17 cellular contexts compared by ENCODE assay signal in genomic region chr16:46813611-46814010, GRCh38. TPM values are rescaled to one million over a fixed set of nuclear protein-coding genes. Genes with fewer than 3 reads are reported as not detected.
DNase-seq lines count a peak whose midpoint lies in the region; ATAC-seq, FAIRE-seq and TF ChIP-seq lines count a peak whose summit lies in the region.
"Had no signal": no experiment of that assay in that cellular context is flagged by ENCODE, and none has a peak within 500 bp of the region (broad histone marks: within the 10 kb centered on the region; RNA-seq: fewer than 3 reads in every experiment).

No MANE protein-coding gene starts in this region.

- H3K79me2 ChIP-seq in parathyroid adenoma, result peaks cover 8% of the 10 kb centered on the region

- H3K4me3 ChIP-seq in parathyroid adenoma (ENCODE audit: low read depth, low read length), result no peak overlapping the region
- no peak overlapping the region for H3K4me3 ChIP-seq in aorta (ENCODE audit: low read length in 2 of 2)
- H3K4me3 ChIP-seq: BLaER1 treated with 17β-estradiol and CSF1 and Interleukin-3, amounts not matched to agents 10 nM and 100 nM; Peyer's patch had no signal

- H3K9me3 ChIP-seq in parathyroid adenoma (ENCODE audit: control insufficient read depth, low read length) (no peaks in the 10 kb centered on the region), aorta (ENCODE audit: control insufficient read depth, low read length) (no peaks in the 10 kb centered on the region)
- H3K9me3 ChIP-seq: Peyer's patch had no signal

- H3K36me3 ChIP-seq in parathyroid adenoma (ENCODE audit: control insufficient read depth, insufficient read depth, low read length), result no peaks in the 10 kb centered on the region
- H3K36me3 ChIP-seq in aorta (ENCODE audit: control insufficient read depth in 1 of 2, insufficient read depth in 2 of 2, low read length in 1 of 2), result peaks cover 0 to 3% of the 10 kb centered on the region in 2 donors
- H3K36me3 ChIP-seq: Peyer's patch had no signal

- peak; percentile 28 for FAIRE-seq in GM19239 (lab: Jason Lieb, UNC)
- FAIRE-seq: D721Med had no signal

- H3K9ac ChIP-seq in parathyroid adenoma, result no peak overlapping the region
- H3K9ac ChIP-seq: BLaER1 treated with 17β-estradiol and CSF1 and Interleukin-3, amounts not matched to agents 10 nM and 100 nM; KMS-11 had no signal

- H3K9me3 Mint-ChIP-seq in activated T-cell treated with anti-CD3 and anti-CD28 coated beads, Interleukin-2, amount 50 U/mL, for 72 hours, result peaks cover 4 to 5% of the 10 kb centered on the region in 2 donors
- peaks cover 31% of the 10 kb centered on the region for H3K9me3 Mint-ChIP-seq in activated T-helper 2 cell treated with anti-CD3 and anti-CD28 coated beads, Interferon-gamma antibody, Interleukin-2, Interleukin-4, amounts not matched to agents 10 μg/mL and 5 μg/mL and 100 μg/mL, durations not matched to agents 14 hours and 24 hours and 36 hours

- peaks cover 50% of the 10 kb centered on the region for H3K4me1 Mint-ChIP-seq in activated T-cell treated with anti-CD3 and anti-CD28 coated beads, Interleukin-2, amount 50 U/mL, for 72 hours (ENCODE audit: low read depth)
- peaks cover 41% of the 10 kb centered on the region for H3K4me1 Mint-ChIP-seq in activated T-helper 2 cell treated with anti-CD3 and anti-CD28 coated beads, Interferon-gamma antibody, Interleukin-2, Interleukin-4, amounts not matched to agents 10 μg/mL and 5 μg/mL and 100 μg/mL, durations not matched to agents 14 hours and 24 hours and 36 hours (ENCODE audit: low read depth)

- DNase-seq in activated T-cell treated with anti-CD3 and anti-CD28 coated beads, Interleukin-2, amount 50 U/mL, for 72 hours, result no peak
- DNase-seq in activated T-cell treated with anti-CD3 and anti-CD28 coated beads, Interleukin-2, amount 50 U/mL, for 48 hours, result no peak
- DNase-seq in GM19239 (ENCODE audit: insufficient read length, low spot score) (no peak), aorta (no peak), DMS114 treated with DMSO at 0.1 percent for 48 hours (lab: John Stamatoyannopoulos, UW; ENCODE audit: unreplicated experiment) (no peak), NCI-H128 (lab: John Stamatoyannopoulos, UW; ENCODE audit: unreplicated experiment) (no peak)
- no peak for DNase-seq in activated T-helper 2 cell treated with anti-CD3 and anti-CD28 coated beads, Interferon-gamma antibody, Interleukin-2, Interleukin-4, amounts not matched to agents 10 μg/mL and 5 μg/mL and 100 μg/mL, durations not matched to agents 14 hours and 24 hours and 36 hours (ENCODE audit: low spot score)
- DNase-seq: DMS79, H7, NCI-H1436, NCI-H1930, NCI-H526, Peyer's patch had no signal

- no peak overlapping the region for H3K4me2 ChIP-seq in parathyroid adenoma (ENCODE audit: low read length)
- H3K4me2 ChIP-seq: BLaER1 treated with 17β-estradiol and CSF1 and Interleukin-3, amounts not matched to agents 10 nM and 100 nM; KMS-11 had no signal

- 92% methylated on average over 7 of the region's 7 CpGs for WGBS in aorta, 2 donors

- ATAC-seq in activated T-cell treated with anti-CD3 and anti-CD28 coated beads, Interleukin-2, amount 50 U/mL, for 72 hours (replicated peaks in 1 of 2), result no peak
- no peak for ATAC-seq in aorta (ENCODE audit: low FRiP score)

- H3K4me1 ChIP-seq in parathyroid adenoma (peaks cover 11% of the 10 kb centered on the region), aorta (ENCODE audit: control insufficient read depth in 1 of 2, insufficient read depth in 2 of 2, low read length in 2 of 2) (no peaks in the 10 kb centered on the region)

- H3K27ac ChIP-seq in parathyroid adenoma (peak overlapping the region; percentile 39), aorta (ENCODE audit: low read depth in 1 of 2, low read length in 2 of 2) (no peak overlapping the region)
- H3K27ac ChIP-seq: BLaER1 treated with 17β-estradiol and CSF1 and Interleukin-3, amounts not matched to agents 10 nM and 100 nM; KMS-11; Peyer's patch had no signal

- no peak overlapping the region for H2AFZ ChIP-seq in parathyroid adenoma

- no peaks in the 10 kb centered on the region for H3K27me3 Mint-ChIP-seq in activated T-cell treated with anti-CD3 and anti-CD28 coated beads, Interleukin-2, amount 50 U/mL, for 72 hours (ENCODE audit: low read depth)
- no peaks in the 10 kb centered on the region for H3K27me3 Mint-ChIP-seq in activated T-helper 2 cell treated with anti-CD3 and anti-CD28 coated beads, Interferon-gamma antibody, Interleukin-2, Interleukin-4, amounts not matched to agents 10 μg/mL and 5 μg/mL and 100 μg/mL, durations not matched to agents 14 hours and 24 hours and 36 hours (ENCODE audit: low read depth)

- peaks cover 13 to 30% of the 10 kb centered on the region in 2 donors for H3K36me3 Mint-ChIP-seq in activated T-cell treated with anti-CD3 and anti-CD28 coated beads, Interleukin-2, amount 50 U/mL, for 72 hours (ENCODE audit: insufficient read depth in 2 of 2)
- peaks cover 57% of the 10 kb centered on the region for H3K36me3 Mint-ChIP-seq in activated T-helper 2 cell treated with anti-CD3 and anti-CD28 coated beads, Interferon-gamma antibody, Interleukin-2, Interleukin-4, amounts not matched to agents 10 μg/mL and 5 μg/mL and 100 μg/mL, durations not matched to agents 14 hours and 24 hours and 36 hours (ENCODE audit: low read depth)

- TF ChIP-seq CTCF in parathyroid adenoma (IDR thresholded peaks at IDR 0.05), result no peak

- H3K27me3 ChIP-seq in parathyroid adenoma (ENCODE audit: control insufficient read depth, insufficient read depth, low read length) (no peaks in the 10 kb centered on the region), aorta (ENCODE audit: control insufficient read depth in 1 of 2, insufficient read depth in 2 of 2, low read length in 1 of 2) (no peaks in the 10 kb centered on the region)
- H3K27me3 ChIP-seq: BLaER1 treated with 17β-estradiol and CSF1 and Interleukin-3, amounts not matched to agents 10 nM and 100 nM; Peyer's patch had no signal

- intact Hi-C loops in activated T-helper 2 cell treated with anti-CD3 and anti-CD28 coated beads, Interferon-gamma antibody, Interleukin-2, Interleukin-4, amounts not matched to agents 10 μg/mL and 5 μg/mL and 100 μg/mL, durations not matched to agents 14 hours and 24 hours and 36 hours (cut with micrococcal nuclease), result loop anchor here (1.0 kb wide), 1 partner anchor 16 kb away; no protein-coding TSS in a partner anchor
- intact Hi-C loops in aorta (cut with DNase I), result no loop called here

- H3K27ac Mint-ChIP-seq in activated T-cell treated with anti-CD3 and anti-CD28 coated beads, Interleukin-2, amount 50 U/mL, for 72 hours, result peak overlapping the region; percentile 67
- peak overlapping the region; percentile 74 for H3K27ac Mint-ChIP-seq in activated T-helper 2 cell treated with anti-CD3 and anti-CD28 coated beads, Interferon-gamma antibody, Interleukin-2, Interleukin-4, amounts not matched to agents 10 μg/mL and 5 μg/mL and 100 μg/mL, durations not matched to agents 14 hours and 24 hours and 36 hours

- H3K4me3 Mint-ChIP-seq in activated T-cell treated with anti-CD3 and anti-CD28 coated beads, Interleukin-2, amount 50 U/mL, for 72 hours, result peak overlapping the region; percentile 3 to 38
- H3K4me3 Mint-ChIP-seq in activated T-helper 2 cell treated with anti-CD3 and anti-CD28 coated beads, Interferon-gamma antibody, Interleukin-2, Interleukin-4, amounts not matched to agents 10 μg/mL and 5 μg/mL and 100 μg/mL, durations not matched to agents 14 hours and 24 hours and 36 hours (ENCODE audit: low read depth), result no peak overlapping the region

RNA-seq across cellular contexts. Expression of gene C16orf87, which starts 17.4 kb away (rescaled TPM):
- 10 to 100 TPM; 18.1 to 21.4 TPM for total RNA-seq in activated T-cell treated with anti-CD3 and anti-CD28 coated beads, Interleukin-2, amount 50 U/mL, for 72 hours
- total RNA-seq in activated T-helper 2 cell treated with anti-CD3 and anti-CD28 coated beads, Interferon-gamma antibody, Interleukin-2, Interleukin-4, amounts not matched to agents 10 μg/mL and 5 μg/mL and 100 μg/mL, durations not matched to agents 14 hours and 24 hours and 36 hours, result 20.1 and 24.0 TPM in 2 replicates
- 1 to 10 TPM; 5.6 to 8.8 TPM for total RNA-seq in aorta
- polyA plus RNA-seq in aorta, result 1 to 10 TPM; 5.6 to 8.0 TPM
